ENCODE assay signal across 1 cellular context in genomic region chr19:43489310-43489709, GRCh38.
TF ChIP-seq lines count a peak whose summit lies in the region.

No MANE protein-coding gene starts in this region.

TF ChIP-seq in K562, 482 proteins besides CTCF, POLR2A, EP300 and RAD21:
- TF ChIP-seq CBFA2T3 (IDR thresholded peaks at IDR 0.05) (0 out of 2 replicates have a peak, but pooled peaks have one; percentile 8), ILF3 (IDR thresholded peaks at IDR 0.05; ENCODE audit: borderline replicate concordance) (no peak), EGR1 (conservative IDR thresholded peaks at IDR 0.05) (0 out of 2 replicates have a peak, but pooled peaks have one; percentile 7)
